Comparison of ENCODE assay signal across 1 cellular context in the genomic region with DNA sequence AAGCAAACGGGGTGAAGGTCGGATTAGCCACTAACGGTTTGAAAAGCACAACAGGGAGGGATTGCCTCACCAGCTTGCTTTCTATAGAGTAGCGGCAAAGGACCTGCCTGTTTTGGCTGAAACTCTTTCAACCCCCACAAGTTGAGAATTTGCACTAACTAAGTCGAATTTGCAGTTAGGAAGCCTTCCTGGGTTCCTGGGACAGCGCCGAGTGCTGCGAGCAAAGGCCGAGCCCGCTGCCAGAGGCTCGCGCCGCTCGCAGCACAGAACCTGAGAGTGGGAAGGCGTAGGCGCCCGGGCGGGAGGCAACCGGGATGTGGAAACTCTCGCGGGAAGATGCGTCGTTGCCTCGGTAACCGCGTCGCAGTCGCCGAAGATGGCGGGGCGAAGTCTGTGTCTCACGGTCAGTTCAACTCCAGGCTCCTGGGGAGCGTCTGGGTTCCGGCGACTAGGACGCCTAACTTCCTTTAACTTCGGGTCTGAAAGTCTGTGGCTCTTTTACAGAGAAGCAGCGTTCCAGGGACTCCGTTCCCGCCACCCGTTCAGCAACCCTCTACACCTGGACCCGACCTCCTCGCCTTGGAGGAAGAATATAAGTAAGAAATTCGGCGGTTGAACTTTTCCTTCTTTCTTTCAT.
TF ChIP-seq lines count a peak whose summit lies in the region.

TSS of gene TEX9 (plus strand) at position 352 of the 637 bp plus-strand sequence. CDS start at position 377, 25 bp downstream.

TF ChIP-seq in A549, 52 proteins besides CTCF, POLR2A, EP300 and RAD21 (continued from another document):
- TF ChIP-seq BHLHE40 (IDR thresholded peaks at IDR 0.05; ENCODE audit: low read depth, low read length) (no peak), CBX8 (IDR thresholded peaks at IDR 0.05) (no peak), RNF2 (IDR thresholded peaks at IDR 0.05; ENCODE audit: borderline replicate concordance, low read depth) (no peak), CHD4 (IDR thresholded peaks at IDR 0.05; ENCODE audit: borderline replicate concordance) (no peak), HOXB13 (CRISPR knock-in tag; IDR thresholded peaks at IDR 0.05; ENCODE audit: low read depth) (no peak), CHD2 (IDR thresholded peaks at IDR 0.05; ENCODE audit: low read length, partially characterized antibody) (peak; percentile 87), CBX2 (IDR thresholded peaks at IDR 0.05; ENCODE audit: borderline replicate concordance, low read depth) (no peak), TFCP2L1 (CRISPR knock-in tag; IDR thresholded peaks at IDR 0.05) (no peak), MYC (IDR thresholded peaks at IDR 0.05; ENCODE audit: borderline replicate concordance, low read length) (no peak), KDM1A (IDR thresholded peaks at IDR 0.05; ENCODE audit: low read depth) (no peak), JUN (IDR thresholded peaks at IDR 0.05) (peak in 1 of 2 experiments; percentile 86; a peak in 3 of 5 replicates), NFE2L2 (conservative IDR thresholded peaks at IDR 0.05; ENCODE audit: low read length) (no peak), HOXA7 (CRISPR knock-in tag; IDR thresholded peaks at IDR 0.05) (no peak), ELK1 (IDR thresholded peaks at IDR 0.05; ENCODE audit: low read depth, low read length) (no peak), HEYL (CRISPR knock-in tag; IDR thresholded peaks at IDR 0.05) (no peak), ZNF302 (CRISPR knock-in tag; IDR thresholded peaks at IDR 0.05) (no peak), NR3C1 (IDR thresholded peaks at IDR 0.05) (no peak), NPAS2 (CRISPR knock-in tag; IDR thresholded peaks at IDR 0.05; ENCODE audit: borderline replicate concordance) (no peak), HOXB5 (CRISPR knock-in tag; IDR thresholded peaks at IDR 0.05) (no peak), HMGXB4 (CRISPR knock-in tag; IDR thresholded peaks at IDR 0.05; ENCODE audit: borderline replicate concordance) (no peak), JUNB (IDR thresholded peaks at IDR 0.05) (no peak), GATA3 (IDR thresholded peaks at IDR 0.05; ENCODE audit: borderline replicate concordance) (no peak), E2F6 (IDR thresholded peaks at IDR 0.05; ENCODE audit: borderline replicate concordance, low read depth) (peak; percentile 86)
- TF ChIP-seq, protein P1, sequence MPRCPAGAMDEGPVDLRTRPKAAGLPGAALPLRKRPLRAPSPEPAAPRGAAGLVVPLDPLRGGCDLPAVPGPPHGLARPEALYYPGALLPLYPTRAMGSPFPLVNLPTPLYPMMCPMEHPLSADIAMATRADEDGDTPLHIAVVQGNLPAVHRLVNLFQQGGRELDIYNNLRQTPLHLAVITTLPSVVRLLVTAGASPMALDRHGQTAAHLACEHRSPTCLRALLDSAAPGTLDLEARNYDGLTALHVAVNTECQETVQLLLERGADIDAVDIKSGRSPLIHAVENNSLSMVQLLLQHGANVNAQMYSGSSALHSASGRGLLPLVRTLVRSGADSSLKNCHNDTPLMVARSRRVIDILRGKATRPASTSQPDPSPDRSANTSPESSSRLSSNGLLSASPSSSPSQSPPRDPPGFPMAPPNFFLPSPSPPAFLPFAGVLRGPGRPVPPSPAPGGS (IDR thresholded peaks at IDR 0.05): peak; percentile 85; the same call in 2 of the 3 replicates
